2 cellular contexts compared by ENCODE assay signal in genomic region chr19:54489341-54489740, GRCh38.
TF ChIP-seq lines count a peak whose summit lies in the region.

No MANE protein-coding gene starts in this region.

TF ChIP-seq in A549, 52 proteins besides CTCF, POLR2A, EP300 and RAD21 (continued from another document):
- TF ChIP-seq HMGXB4 (CRISPR knock-in tag; IDR thresholded peaks at IDR 0.05; ENCODE audit: borderline replicate concordance) (no peak), FOXS1 (CRISPR knock-in tag; IDR thresholded peaks at IDR 0.05) (no peak), FOSL2 (IDR thresholded peaks at IDR 0.05) (no peak), FOSL2 (CRISPR knock-in tag; IDR thresholded peaks at IDR 0.05) (no peak), EHMT2 (IDR thresholded peaks at IDR 0.05; ENCODE audit: low read depth) (no peak), CBX8 (IDR thresholded peaks at IDR 0.05) (no peak), POLR2AphosphoS2 (conservative IDR thresholded peaks at IDR 0.05; ENCODE audit: low read length) (no peak), PHF8 (IDR thresholded peaks at IDR 0.05; ENCODE audit: borderline replicate concordance, low read depth) (no peak), CBX2 (IDR thresholded peaks at IDR 0.05; ENCODE audit: borderline replicate concordance, low read depth) (no peak), CHD4 (IDR thresholded peaks at IDR 0.05; ENCODE audit: borderline replicate concordance) (no peak), MAX (IDR thresholded peaks at IDR 0.05) (no peak), ESRRA (IDR thresholded peaks at IDR 0.05; ENCODE audit: borderline replicate concordance, low read length) (no peak), RFX5 (IDR thresholded peaks at IDR 0.05) (no peak), MYC (IDR thresholded peaks at IDR 0.05; ENCODE audit: borderline replicate concordance, low read length) (no peak), RARB (CRISPR knock-in tag; IDR thresholded peaks at IDR 0.05) (no peak)
- TF ChIP-seq, protein P1, sequence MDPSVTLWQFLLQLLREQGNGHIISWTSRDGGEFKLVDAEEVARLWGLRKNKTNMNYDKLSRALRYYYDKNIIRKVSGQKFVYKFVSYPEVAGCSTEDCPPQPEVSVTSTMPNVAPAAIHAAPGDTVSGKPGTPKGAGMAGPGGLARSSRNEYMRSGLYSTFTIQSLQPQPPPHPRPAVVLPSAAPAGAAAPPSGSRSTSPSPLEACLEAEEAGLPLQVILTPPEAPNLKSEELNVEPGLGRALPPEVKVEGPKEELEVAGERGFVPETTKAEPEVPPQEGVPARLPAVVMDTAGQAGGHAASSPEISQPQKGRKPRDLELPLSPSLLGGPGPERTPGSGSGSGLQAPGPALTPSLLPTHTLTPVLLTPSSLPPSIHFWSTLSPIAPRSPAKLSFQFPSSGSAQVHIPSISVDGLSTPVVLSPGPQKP (IDR thresholded peaks at IDR 0.05; ENCODE audit: low read depth, low read length): no peak
- TF ChIP-seq, protein P2, sequence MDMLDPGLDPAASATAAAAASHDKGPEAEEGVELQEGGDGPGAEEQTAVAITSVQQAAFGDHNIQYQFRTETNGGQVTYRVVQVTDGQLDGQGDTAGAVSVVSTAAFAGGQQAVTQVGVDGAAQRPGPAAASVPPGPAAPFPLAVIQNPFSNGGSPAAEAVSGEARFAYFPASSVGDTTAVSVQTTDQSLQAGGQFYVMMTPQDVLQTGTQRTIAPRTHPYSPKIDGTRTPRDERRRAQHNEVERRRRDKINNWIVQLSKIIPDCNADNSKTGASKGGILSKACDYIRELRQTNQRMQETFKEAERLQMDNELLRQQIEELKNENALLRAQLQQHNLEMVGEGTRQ (IDR thresholded peaks at IDR 0.05): no peak

TF ChIP-seq in GM23338, 12 proteins besides CTCF, POLR2A, EP300 and RAD21 (continued from another document):
- TF ChIP-seq ETS1 (IDR thresholded peaks at IDR 0.05) (no peak), EZH2phosphoT487 (IDR thresholded peaks at IDR 0.05; ENCODE audit: unreplicated experiment) (no peak), REST (IDR thresholded peaks at IDR 0.05; ENCODE audit: unreplicated experiment) (no peak), CREB1 (CRISPR knock-in tag; IDR thresholded peaks at IDR 0.05; ENCODE audit: low read depth) (no peak), STAT1 (IDR thresholded peaks at IDR 0.05; ENCODE audit: unreplicated experiment) (no peak), NANOG (IDR thresholded peaks at IDR 0.05; ENCODE audit: borderline replicate concordance) (no peak), ZNF462 (CRISPR knock-in tag; IDR thresholded peaks at IDR 0.05) (no peak), EZH2 (IDR thresholded peaks at IDR 0.05; ENCODE audit: low read depth, unreplicated experiment) (no peak), POLR2AphosphoS5 (IDR thresholded peaks at IDR 0.05; ENCODE audit: low read depth) (no peak), JUNB (IDR thresholded peaks at IDR 0.05; ENCODE audit: unreplicated experiment) (no peak)
